Comparison of ENCODE assay signal across 9 cellular contexts in genomic region chr2:67234443-67234842, GRCh38.
DNase-seq lines count a peak whose midpoint lies in the region; ATAC-seq, FAIRE-seq and TF ChIP-seq lines count a peak whose summit lies in the region.
"Had no signal": no experiment of that assay in that cellular context is flagged by ENCODE, and none has a peak within 500 bp of the region (broad histone marks: within the 10 kb centered on the region; RNA-seq: fewer than 3 reads in every experiment).

No MANE protein-coding gene starts in this region.

- 71 to 76% methylated on average over 3 of the region's 3 CpGs for WGBS in heart right ventricle, 2 donors

- no peaks in the 10 kb centered on the region for H3K4me1 ChIP-seq in kidney (ENCODE audit: control insufficient read depth in 1 of 2, insufficient read depth in 1 of 2, low read depth in 1 of 2, low read length in 2 of 2)
- H3K4me1 ChIP-seq in heart right ventricle = no peaks in the 10 kb centered on the region

- TF ChIP-seq CTCF in AG09309 (IDR thresholded peaks at IDR 0.05; ENCODE audit: control insufficient read depth, insufficient read depth, low read depth, low read length, missing control alignments) (peak; percentile 81), HFF-Myc (IDR thresholded peaks at IDR 0.05; ENCODE audit: low read depth, low read length, missing control alignments) (peak; percentile 63), WI38 (IDR thresholded peaks at IDR 0.05; ENCODE audit: low read depth, low read length) (peak; percentile 52), kidney (IDR thresholded peaks at IDR 0.05; ENCODE audit: borderline replicate concordance, extremely low read depth, insufficient read depth) (peak; percentile 26), heart right ventricle (IDR thresholded peaks at IDR 0.05) (peak in 1 of 9 donors; percentile 19)

- intact Hi-C loops in kidney (cut with DNase I) (no loop called here), heart right ventricle (cut with DNase I) (no loop called here)

- no peak for FAIRE-seq in kidney (lab: Jason Lieb, UNC)

- no peak overlapping the region for H3K9ac ChIP-seq in kidney (ENCODE audit: low read length in 2 of 2)

- ATAC-seq in HG03139 (IDR thresholded peaks at IDR 0.05; ENCODE audit: unreplicated experiment) = no peak
- ATAC-seq in GM18520 (IDR thresholded peaks at IDR 0.05; ENCODE audit: unreplicated experiment) = no peak
- ATAC-seq in heart right ventricle = no peak

- H3K4me3 ChIP-seq in AG09309 (ENCODE audit: control insufficient read depth, low read depth, low read length) (no peak overlapping the region), HFF-Myc (replicated peaks; ENCODE audit: low read depth, low read length) (no peak overlapping the region), WI38 (ENCODE audit: low read depth, low read length) (no peak overlapping the region), kidney (ENCODE audit: low read length in 2 of 2) (no peak overlapping the region), heart right ventricle (no peak overlapping the region)

- no peaks in the 10 kb centered on the region for H3K27me3 ChIP-seq in heart right ventricle

- H3K9me3 ChIP-seq in kidney (ENCODE audit: control insufficient read depth in 1 of 2, low read length in 2 of 2) (no peaks in the 10 kb centered on the region), heart right ventricle (no peaks in the 10 kb centered on the region)

- DNase-seq in AG09309 (ENCODE audit: low read depth) (peak; percentile 37), HFF-Myc (ENCODE audit: extremely low read depth, low read depth) (no peak), kidney (no peak), heart right ventricle (no peak), UCSD-AML1 (lab: John Stamatoyannopoulos, UW; ENCODE audit: unreplicated experiment) (no peak)
- DNase-seq: activated effector memory CD4-positive, alpha-beta T cell treated with anti-CD3 and anti-CD28 coated beads, Interleukin-2, amount 50 U/mL, for 16 hours had no signal

- no peaks in the 10 kb centered on the region for H3K36me3 ChIP-seq in kidney (ENCODE audit: control insufficient read depth in 1 of 2, insufficient read depth in 2 of 2, low read length in 2 of 2)
- H3K36me3 ChIP-seq in heart right ventricle = no peaks in the 10 kb centered on the region

- H3K27ac ChIP-seq in kidney (ENCODE audit: low read depth in 2 of 2, low read length in 2 of 2) (no peak overlapping the region), heart right ventricle (no peak overlapping the region)
